16 cellular contexts compared by ENCODE assay signal in genomic region chr7:8114175-8114574, GRCh38.
DNase-seq lines count a peak whose midpoint lies in the region; ATAC-seq and TF ChIP-seq lines count a peak whose summit lies in the region.
"Had no signal": no experiment of that assay in that cellular context is flagged by ENCODE, and none has a peak within 500 bp of the region (broad histone marks: within the 10 kb centered on the region; RNA-seq: fewer than 3 reads in every experiment).

No MANE protein-coding gene starts in this region.

- no peaks in the 10 kb centered on the region for H3K9me2 ChIP-seq in PC-3 (replicated peaks; ENCODE audit: low read length)
- H3K9me2 ChIP-seq: SK-N-SH had no signal

- CTCF ChIA-PET in activated CD8-positive, alpha-beta memory T cell treated with anti-CD3 and anti-CD28 coated beads, Interleukin-2, amount 10 ng/mL, durations not matched to agents 7 days and 5 days (lab: Charles Lee) = interaction anchor here (1.3 kb wide), 1 partner anchor 10 kb away, joined by 4 read pairs; no protein-coding TSS in a partner anchor
- CTCF ChIA-PET in A673 (lab: Charles Lee) (no interaction called here), HEK293T (lab: Yijun Ruan, JAX) (no interaction called here), PC-3 (lab: Charles Lee) (no interaction called here)

- H2AFZ ChIP-seq in PC-3 (ENCODE audit: low read length) = no peak overlapping the region

- H3K9ac ChIP-seq in PC-3 (ENCODE audit: low read length) = no peak overlapping the region
- H3K9ac ChIP-seq: SK-N-SH had no signal

- POLR2A ChIA-PET in A673 (lab: Charles Lee; ENCODE audit: low non-redundant PET) = no interaction called here
- POLR2A ChIA-PET in HEK293T (lab: Yijun Ruan, JAX) = no interaction called here
- POLR2A ChIA-PET in PC-3 (lab: Charles Lee; ENCODE audit: unreplicated experiment) = no interaction called here

- H3K4me1 ChIP-seq in A673 (ENCODE audit: insufficient read depth, low read length, poor library complexity, severe bottlenecking) (no peaks in the 10 kb centered on the region), PC-3 (ENCODE audit: insufficient read depth, low read length) (peaks cover 8% of the 10 kb centered on the region)

- no peak overlapping the region for H3K4me2 ChIP-seq in PC-3 (ENCODE audit: low read length)
- H3K4me2 ChIP-seq: SK-N-SH had no signal

- H3K27ac Mint-ChIP-seq in activated CD8-positive, alpha-beta memory T cell treated with anti-CD3 and anti-CD28 coated beads, Interleukin-2, amount 10 ng/mL, durations not matched to agents 7 days and 5 days = peak overlapping the region; percentile 4
- H3K27ac Mint-ChIP-seq in progenitor cell of endocrine pancreas = peak overlapping the region; percentile 29

- no peaks in the 10 kb centered on the region for H3K36me3 ChIP-seq in A673 (ENCODE audit: insufficient read depth, low read length, poor library complexity, severe bottlenecking)
- H3K36me3 ChIP-seq in PC-3 (ENCODE audit: low read depth, low read length) = no peaks in the 10 kb centered on the region

- H3K36me3 Mint-ChIP-seq in activated CD8-positive, alpha-beta memory T cell treated with anti-CD3 and anti-CD28 coated beads, Interleukin-2, amount 10 ng/mL, durations not matched to agents 7 days and 5 days = peaks cover 18% of the 10 kb centered on the region
- H3K36me3 Mint-ChIP-seq in progenitor cell of endocrine pancreas (ENCODE audit: insufficient read depth) = peaks cover 21% of the 10 kb centered on the region

- H3K27me3 ChIP-seq in A673 (replicated peaks; ENCODE audit: insufficient read depth, low read depth, low read length, poor library complexity) = no peaks in the 10 kb centered on the region
- H3K27me3 ChIP-seq in PC-3 (ENCODE audit: low read length) = no peaks in the 10 kb centered on the region

- H3K4me3 ChIP-seq in A673 (ENCODE audit: low read depth, low read length, poor library complexity, severe bottlenecking) (no peak overlapping the region), PC-3 (ENCODE audit: low read length) (no peak overlapping the region)
- H3K4me3 ChIP-seq: lung had no signal

- H3K79me2 ChIP-seq in PC-3 (ENCODE audit: low read length) = no peaks in the 10 kb centered on the region

- no peaks in the 10 kb centered on the region for H3F3A ChIP-seq in PC-3 (ENCODE audit: low read length, unreplicated experiment)

- TF ChIP-seq CTCF in progenitor cell of endocrine pancreas (IDR thresholded peaks at IDR 0.05; ENCODE audit: unreplicated experiment) (no peak), A673 (conservative IDR thresholded peaks at IDR 0.05; ENCODE audit: low read depth, low read length) (no peak), PC-3 (conservative IDR thresholded peaks at IDR 0.05; ENCODE audit: low read depth, low read length) (no peak)

- H3K27ac ChIP-seq in A673 (ENCODE audit: low read depth, low read length, poor library complexity, severe bottlenecking) (no peak overlapping the region), PC-3 (ENCODE audit: low read length) (no peak overlapping the region)

- H4K20me1 ChIP-seq in PC-3 (ENCODE audit: low read length) = no peaks in the 10 kb centered on the region

- no peak for ATAC-seq in activated CD8-positive, alpha-beta memory T cell treated with anti-CD3 and anti-CD28 coated beads, Interleukin-2, amount 10 ng/mL, durations not matched to agents 7 days and 5 days
- peak; percentile 41 for ATAC-seq in GM21529 (IDR thresholded peaks at IDR 0.05; ENCODE audit: unreplicated experiment)
- no peak for ATAC-seq in PC-3

- intact Hi-C loops in A673 (cut with micrococcal nuclease; ENCODE audit: unreplicated experiment) (no loop called here), PC-3 (cut with micrococcal nuclease) (no loop called here)

- no peak overlapping the region for H3K4me3 Mint-ChIP-seq in activated CD8-positive, alpha-beta memory T cell treated with anti-CD3 and anti-CD28 coated beads, Interleukin-2, amount 10 ng/mL, durations not matched to agents 7 days and 5 days
- no peak overlapping the region for H3K4me3 Mint-ChIP-seq in progenitor cell of endocrine pancreas (ENCODE audit: low read depth)

- BruUV-seq in A673 (replicated peaks; lab: Mats Ljungman, UMichigan) = no TSS peak
- BruUV-seq in PC-3 (replicated peaks; lab: Mats Ljungman, UMichigan) = no TSS peak

- H3K9me3 Mint-ChIP-seq in activated CD8-positive, alpha-beta memory T cell treated with anti-CD3 and anti-CD28 coated beads, Interleukin-2, amount 10 ng/mL, durations not matched to agents 7 days and 5 days (ENCODE audit: low read depth) = peaks cover 2% of the 10 kb centered on the region
- H3K9me3 Mint-ChIP-seq in progenitor cell of endocrine pancreas (ENCODE audit: low read depth) = no peaks in the 10 kb centered on the region

- H3K27me3 Mint-ChIP-seq in activated CD8-positive, alpha-beta memory T cell treated with anti-CD3 and anti-CD28 coated beads, Interleukin-2, amount 10 ng/mL, durations not matched to agents 7 days and 5 days = no peaks in the 10 kb centered on the region
- no peaks in the 10 kb centered on the region for H3K27me3 Mint-ChIP-seq in progenitor cell of endocrine pancreas

- H3K9me3 ChIP-seq in A673 (ENCODE audit: low read depth, low read length, poor library complexity, severe bottlenecking) = no peaks in the 10 kb centered on the region
- H3K9me3 ChIP-seq in PC-3 (ENCODE audit: low read length) = no peaks in the 10 kb centered on the region
- H3K9me3 ChIP-seq: SK-N-SH had no signal

- H3K4me1 Mint-ChIP-seq in activated CD8-positive, alpha-beta memory T cell treated with anti-CD3 and anti-CD28 coated beads, Interleukin-2, amount 10 ng/mL, durations not matched to agents 7 days and 5 days = peaks cover 48% of the 10 kb centered on the region
- H3K4me1 Mint-ChIP-seq in progenitor cell of endocrine pancreas (ENCODE audit: low read depth) = no peaks in the 10 kb centered on the region

- no peak for DNase-seq in activated CD8-positive, alpha-beta memory T cell treated with anti-CD3 and anti-CD28 coated beads, Interleukin-2, amount 10 ng/mL, durations not matched to agents 7 days and 5 days
- no peak for DNase-seq in activated CD8-positive, alpha-beta memory T cell treated with anti-CD3 and anti-CD28 coated beads, Interleukin-2, amount 50 U/mL, for 4 hours
- no peak for DNase-seq in progenitor cell of endocrine pancreas (ENCODE audit: low spot score, unreplicated experiment)
- no peak for DNase-seq in A673 (ENCODE audit: low spot score)
- DNase-seq in HEK293T (ENCODE audit: extremely low spot score) = no peak
- DNase-seq in PC-3 = no peak
- DNase-seq: activated CD4-positive, alpha-beta T cell treated with anti-CD3 and anti-CD28 coated beads, Interleukin-2, amount 50 U/mL, for 1 hour; DMS53; head of caudate nucleus; NCI-H748 treated with DMSO at 0.1 percent for 48 hours; posterior cingulate gyrus; SK-N-SH; stimulated activated CD4-positive, alpha-beta T cell treated with anti-CD3 and anti-CD28 coated beads, Interleukin-2, amount 100 ng/mL, for 48 hours had no signal

- TF ChIP-seq POLR2A in Raji (IDR thresholded peaks at IDR 0.05; ENCODE audit: insufficient read depth, low read depth, low read length) = 0 out of 2 replicates have a peak, but pooled peaks have one; percentile 25

TF ChIP-seq in HEK293T, 16 proteins besides CTCF, POLR2A, EP300 and RAD21:
- TF ChIP-seq SUZ12 (IDR thresholded peaks at IDR 0.05) (no peak), PKNOX1 (IDR thresholded peaks at IDR 0.05) (no peak), L3MBTL2 (conservative IDR thresholded peaks at IDR 0.05) (no peak), FOXA1 (IDR thresholded peaks at IDR 0.05) (no peak), LEF1 (IDR thresholded peaks at IDR 0.05; ENCODE audit: borderline replicate concordance) (no peak), ZNF384 (IDR thresholded peaks at IDR 0.05) (no peak), TARDBP (IDR thresholded peaks at IDR 0.05) (no peak), ARNT (IDR thresholded peaks at IDR 0.05) (no peak), FOXK2 (IDR thresholded peaks at IDR 0.05) (no peak), NFRKB (IDR thresholded peaks at IDR 0.05) (no peak), ELF4 (IDR thresholded peaks at IDR 0.05) (no peak), HDGF (IDR thresholded peaks at IDR 0.05; ENCODE audit: borderline replicate concordance) (no peak), FOXM1 (IDR thresholded peaks at IDR 0.05; ENCODE audit: borderline replicate concordance) (no peak), CTBP1 (IDR thresholded peaks at IDR 0.05; ENCODE audit: borderline replicate concordance) (no peak), BHLHE40 (IDR thresholded peaks at IDR 0.05; ENCODE audit: borderline replicate concordance) (no peak)
TF ChIP-seq in HEK293T: peak in this region for 0.
